Comparison of ENCODE assay signal across 20 cellular contexts in genomic region chr7:156157409-156158012, GRCh38.
"Had no signal": no experiment of that assay in that cellular context is flagged by ENCODE, and none has a peak within 500 bp of the region (broad histone marks: within the 10 kb centered on the region; RNA-seq: fewer than 3 reads in every experiment).

No MANE protein-coding gene starts in this region.

- H3K27ac ChIP-seq: body of pancreas, colonic mucosa, dorsolateral prefrontal cortex, left ventricle myocardium inferior, parathyroid adenoma, psoas muscle, upper lobe of left lung had no signal

- H3K9ac ChIP-seq: parathyroid adenoma had no signal

- DNase-seq: activated B cell treated with CpG ODN at 0.5 μM for 24 hours; activated naive CD4-positive, alpha-beta T cell treated with anti-CD3 and anti-CD28 coated beads for 36 hours; activated naive CD8-positive, alpha-beta T cell treated with anti-CD3 and anti-CD28 coated beads for 36 hours; activated T-cell treated with anti-CD3 and anti-CD28 coated beads, Interleukin-2, amount 50 U/mL, for 48 hours; colonic mucosa; effector memory CD8-positive, alpha-beta T cell; hippocampal formation; immature natural killer cell; left ventricle myocardium inferior; psoas muscle; stimulated activated naive CD8-positive, alpha-beta T cell treated with anti-CD3 and anti-CD28 coated beads, Interleukin-15, Interleukin-2, amounts not matched to agents 100 U/mL and 50 U/mL, for 24 hours; T-cell had no signal

- H3K9me3 Mint-ChIP-seq: activated B cell treated with CpG ODN at 0.5 μM for 24 hours; activated naive CD4-positive, alpha-beta T cell treated with anti-CD3 and anti-CD28 coated beads for 36 hours; activated naive CD8-positive, alpha-beta T cell treated with anti-CD3 and anti-CD28 coated beads for 36 hours; effector memory CD8-positive, alpha-beta T cell; nephron had no signal

- H3K27me3 ChIP-seq: adrenal gland, body of pancreas, upper lobe of left lung had no signal

- H3K4me3 ChIP-seq: adrenal gland, body of pancreas, colonic mucosa, dorsolateral prefrontal cortex, left ventricle myocardium inferior, lung, psoas muscle, upper lobe of left lung had no signal

- H3K4me3 Mint-ChIP-seq: activated B cell treated with CpG ODN at 0.5 μM for 24 hours; activated naive CD4-positive, alpha-beta T cell treated with anti-CD3 and anti-CD28 coated beads for 36 hours; activated naive CD8-positive, alpha-beta T cell treated with anti-CD3 and anti-CD28 coated beads for 36 hours; effector memory CD8-positive, alpha-beta T cell; immature natural killer cell; nephron; T-cell had no signal

- H3K9me3 ChIP-seq: adrenal gland, body of pancreas, colonic mucosa, left ventricle myocardium inferior, psoas muscle, upper lobe of left lung had no signal

- H3K36me3 ChIP-seq: adrenal gland, colonic mucosa, left ventricle myocardium inferior, upper lobe of left lung had no signal

- H3K4me1 ChIP-seq: adrenal gland, body of pancreas, colonic mucosa, left ventricle myocardium inferior, parathyroid adenoma, psoas muscle, upper lobe of left lung had no signal

- H3K4me1 Mint-ChIP-seq: activated B cell treated with CpG ODN at 0.5 μM for 24 hours; activated naive CD8-positive, alpha-beta T cell treated with anti-CD3 and anti-CD28 coated beads for 36 hours; immature natural killer cell; T-cell had no signal

- H3K36me3 Mint-ChIP-seq: activated naive CD8-positive, alpha-beta T cell treated with anti-CD3 and anti-CD28 coated beads for 36 hours; immature natural killer cell; T-cell had no signal

- H3K27ac Mint-ChIP-seq: activated B cell treated with CpG ODN at 0.5 μM for 24 hours; activated naive CD4-positive, alpha-beta T cell treated with anti-CD3 and anti-CD28 coated beads for 36 hours; activated naive CD8-positive, alpha-beta T cell treated with anti-CD3 and anti-CD28 coated beads for 36 hours; activated T-helper 2 cell treated with anti-CD3 and anti-CD28 coated beads, Interferon-gamma antibody, Interleukin-2, Interleukin-4, amounts not matched to agents 10 μg/mL and 5 μg/mL and 100 μg/mL, durations not matched to agents 14 hours and 24 hours and 36 hours; effector memory CD8-positive, alpha-beta T cell; immature natural killer cell; nephron; T-cell had no signal

- ATAC-seq: effector memory CD8-positive, alpha-beta T cell; psoas muscle; stimulated activated naive CD8-positive, alpha-beta T cell treated with anti-CD3 and anti-CD28 coated beads, Interleukin-15, Interleukin-2, amounts not matched to agents 100 U/mL and 50 U/mL, for 24 hours; T-cell had no signal

- H2AFZ ChIP-seq: parathyroid adenoma had no signal

- H3K27me3 Mint-ChIP-seq: activated B cell treated with CpG ODN at 0.5 μM for 24 hours had no signal
